27 cellular contexts compared by ENCODE assay signal in genomic region chr10:50244201-50244600, GRCh38. TPM values are rescaled to one million over a fixed set of nuclear protein-coding genes. Genes with fewer than 3 reads are reported as not detected.
"Had no signal": no experiment of that assay in that cellular context is flagged by ENCODE, and none has a peak within 500 bp of the region (broad histone marks: within the 10 kb centered on the region; RNA-seq: fewer than 3 reads in every experiment).

No MANE protein-coding gene starts in this region.

- ATAC-seq: left lung; lower lobe of right lung; naive thymus-derived CD4-positive, alpha-beta T cell; natural killer cell treated with Interleukin-12 subunit alpha and Interleukin-12 subunit beta and Interleukin-15 and Interleukin-18, amount 100 ng/mL, for 72 hours; pancreas; right cardiac atrium; stimulated activated effector memory CD8-positive, alpha-beta T cell treated with anti-CD3 and anti-CD28 coated beads, Interleukin-12 subunit alpha, Interleukin-12 subunit beta, amount 100 ng/mL, for 72 hours had no signal

- H3K27me3 ChIP-seq: left lung, pancreas, sigmoid colon, suprapubic skin, tibial artery, uterus had no signal

- H3K27ac Mint-ChIP-seq: mesothelial cell of epicardium; naive thymus-derived CD4-positive, alpha-beta T cell; natural killer cell treated with Interleukin-12 subunit alpha and Interleukin-12 subunit beta and Interleukin-15 and Interleukin-18, amount 100 ng/mL, for 72 hours; stimulated activated effector memory CD8-positive, alpha-beta T cell treated with anti-CD3 and anti-CD28 coated beads, Interleukin-12 subunit alpha, Interleukin-12 subunit beta, amount 100 ng/mL, for 72 hours; stimulated activated naive CD8-positive, alpha-beta T cell treated with anti-CD3 and anti-CD28 coated beads, Interleukin-15, Interleukin-2, amounts not matched to agents 100 ng/mL and 50 ng/mL, for 24 hours; type B pancreatic cell had no signal

- H3K4me1 ChIP-seq: left lung, lower lobe of right lung, pancreas, prostate gland, sigmoid colon, spleen, suprapubic skin, tibial artery, uterus had no signal

- DNase-seq: islet precursor cell; left lung; lower lobe of right lung; mammary epithelial cell; mesenchymal stem cell; naive thymus-derived CD4-positive, alpha-beta T cell; nucleus accumbens; pancreas; posterior cingulate gyrus; retina; right cardiac atrium; sigmoid colon; small intestine; spleen; stimulated activated CD4-positive, alpha-beta T cell treated with anti-CD3 and anti-CD28 coated beads, Interleukin-4, amount 100 ng/mL, for 24 hours; stimulated activated naive CD4-positive, alpha-beta T cell; tibial artery; uterus had no signal

- FAIRE-seq: pancreas, small intestine had no signal

- H3K27ac ChIP-seq: left lung, lower lobe of right lung, pancreas, prostate gland, sigmoid colon, spleen, suprapubic skin, thoracic aorta, tibial artery, uterus had no signal

- H3K4me3 ChIP-seq: left lung, lower lobe of right lung, pancreas, prostate gland, sigmoid colon, spleen, suprapubic skin, thoracic aorta, tibial artery, uterus had no signal

- H3K4me1 Mint-ChIP-seq: mesothelial cell of epicardium; naive thymus-derived CD4-positive, alpha-beta T cell; neural crest cell; stimulated activated effector memory CD8-positive, alpha-beta T cell treated with anti-CD3 and anti-CD28 coated beads, Interleukin-12 subunit alpha, Interleukin-12 subunit beta, amount 100 ng/mL, for 72 hours had no signal

- H3K4me3 Mint-ChIP-seq: mesothelial cell of epicardium; naive thymus-derived CD4-positive, alpha-beta T cell; natural killer cell treated with Interleukin-12 subunit alpha and Interleukin-12 subunit beta and Interleukin-15 and Interleukin-18, amount 100 ng/mL, for 72 hours; neural crest cell; stimulated activated effector memory CD8-positive, alpha-beta T cell treated with anti-CD3 and anti-CD28 coated beads, Interleukin-12 subunit alpha, Interleukin-12 subunit beta, amount 100 ng/mL, for 72 hours; stimulated activated naive CD8-positive, alpha-beta T cell treated with anti-CD3 and anti-CD28 coated beads, Interleukin-15, Interleukin-2, amounts not matched to agents 100 ng/mL and 50 ng/mL, for 24 hours; type B pancreatic cell had no signal

- H3K9me3 Mint-ChIP-seq: mesothelial cell of epicardium; natural killer cell treated with Interleukin-12 subunit alpha and Interleukin-12 subunit beta and Interleukin-15 and Interleukin-18, amount 100 ng/mL, for 72 hours; neural crest cell; type B pancreatic cell had no signal

- H3K9me3 ChIP-seq: left lung, lower lobe of right lung, pancreas, prostate gland, sigmoid colon, suprapubic skin, thoracic aorta, tibial artery, uterus had no signal

- H3K36me3 Mint-ChIP-seq: mesothelial cell of epicardium; naive thymus-derived CD4-positive, alpha-beta T cell; natural killer cell treated with Interleukin-12 subunit alpha and Interleukin-12 subunit beta and Interleukin-15 and Interleukin-18, amount 100 ng/mL, for 72 hours; stimulated activated effector memory CD8-positive, alpha-beta T cell treated with anti-CD3 and anti-CD28 coated beads, Interleukin-12 subunit alpha, Interleukin-12 subunit beta, amount 100 ng/mL, for 72 hours; type B pancreatic cell had no signal

- H3K36me3 ChIP-seq: left lung, lower lobe of right lung, pancreas, prostate gland, sigmoid colon, spleen, suprapubic skin, thoracic aorta, tibial artery, uterus had no signal

RNA-seq across cellular contexts. Expression of gene ASAH2, which starts 7.1 kb away (rescaled TPM):
- total RNA-seq: lower lobe of right lung had no signal
